In the genomic region with DNA sequence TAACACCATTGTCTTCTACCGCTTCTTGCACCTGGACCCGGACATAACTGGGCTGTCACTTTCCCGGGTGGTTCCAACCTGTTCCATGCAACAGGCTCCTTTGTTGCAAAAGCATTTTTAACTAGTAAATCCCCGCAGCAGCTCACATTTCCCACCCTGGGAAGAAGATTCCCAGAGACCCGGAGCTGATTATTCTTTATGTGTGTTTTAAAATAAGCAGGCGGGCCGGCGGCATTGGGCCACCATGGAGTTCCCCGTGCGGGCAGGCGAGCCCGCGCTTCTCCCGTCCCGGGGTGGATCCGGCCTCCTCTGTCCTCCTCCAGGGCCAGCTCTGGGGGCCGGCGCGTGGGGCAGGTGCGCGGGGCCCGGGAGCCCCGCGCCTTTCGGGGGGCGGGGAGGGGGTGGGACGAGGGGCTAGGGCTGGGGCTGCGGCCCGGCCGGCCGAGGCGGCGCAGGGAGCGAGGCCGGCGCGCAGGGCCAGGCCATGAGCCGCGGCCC, we compare ENCODE assay signal across 9 cellular contexts. TPM values are rescaled to one million over a fixed set of nuclear protein-coding genes. Genes with fewer than 3 reads are reported as not detected.
DNase-seq lines count a peak whose midpoint lies in the region; ATAC-seq and TF ChIP-seq lines count a peak whose summit lies in the region.
"Had no signal": no experiment of that assay in that cellular context is flagged by ENCODE, and none has a peak within 500 bp of the region (broad histone marks: within the 10 kb centered on the region; RNA-seq: fewer than 3 reads in every experiment).

No MANE protein-coding gene starts in this region.

- H3K4me2 ChIP-seq in hepatocyte = peak overlapping the region; percentile 94

- peaks cover 45% of the 10 kb centered on the region for H3K4me1 Mint-ChIP-seq in activated T-cell treated with anti-CD3 and anti-CD28 coated beads, Interleukin-2, amount 50 U/mL, for 24 hours (ENCODE audit: low read depth)

- peak overlapping the region; percentile 96 for H3K4me3 Mint-ChIP-seq in activated T-cell treated with anti-CD3 and anti-CD28 coated beads, Interleukin-2, amount 50 U/mL, for 24 hours

- no peaks in the 10 kb centered on the region for H3K9me3 Mint-ChIP-seq in activated T-cell treated with anti-CD3 and anti-CD28 coated beads, Interleukin-2, amount 50 U/mL, for 24 hours

- DNase-seq in stimulated activated CD4-positive, alpha-beta T cell treated with anti-CD3 and anti-CD28 coated beads, Interleukin-4, amount 100 ng/mL, for 1 hour = peak; percentile 20
- no peak for DNase-seq in stimulated activated CD4-positive, alpha-beta T cell treated with anti-CD3 and anti-CD28 coated beads, Interleukin-12 subunit alpha, Interleukin-12 subunit beta, amount 100 ng/mL, for 4 hours
- DNase-seq in activated T-cell treated with anti-CD3 and anti-CD28 coated beads, Interleukin-2, amount 50 U/mL, for 24 hours = peak; percentile 41
- peak; percentile 63 for DNase-seq in hepatocyte (ENCODE audit: low spot score)
- peak; percentile 82 for DNase-seq in spleen
- no peak for DNase-seq in medulla oblongata (ENCODE audit: extremely low spot score)

- H3K4me1 ChIP-seq in hepatocyte (ENCODE audit: insufficient read depth) = peaks cover 30% of the 10 kb centered on the region
- peaks cover 37 to 69% (median 62%) of the 10 kb centered on the region in 6 donors for H3K4me1 ChIP-seq in spleen

- TF ChIP-seq CTCF in hepatocyte (IDR thresholded peaks at IDR 0.05; ENCODE audit: poor library complexity) (no peak), spleen (IDR thresholded peaks at IDR 0.05 in 8 of 11, conservative IDR thresholded peaks at IDR 0.05 in 3 of 11) (no peak)

- H3K79me2 ChIP-seq in hepatocyte = peaks cover 62% of the 10 kb centered on the region

- no peak for ATAC-seq in GM19023 (IDR thresholded peaks at IDR 0.05; ENCODE audit: unreplicated experiment)
- ATAC-seq in HG03139 (IDR thresholded peaks at IDR 0.05; ENCODE audit: unreplicated experiment) = no peak

- H3K36me3 ChIP-seq in hepatocyte (replicated peaks; ENCODE audit: insufficient read depth, low read depth) (no peaks in the 10 kb centered on the region), spleen (peaks cover 0 to 40% (median 14%) of the 10 kb centered on the region in 6 donors)

- no peak for TF ChIP-seq POLR2A in spleen (IDR thresholded peaks at IDR 0.05)

- 1% methylated on average over 15 of the region's 39 CpGs for WGBS in hepatocyte (ENCODE audit: low lambda C conversion rate, missing lambda C conversion rate)
- WGBS in spleen, 5 donors = 0 to 2% (median 1%) methylated on average over 24 to 39 of the region's 39 CpGs

- H3K9me2 ChIP-seq in hepatocyte (replicated peaks; ENCODE audit: insufficient read depth) = no peaks in the 10 kb centered on the region

- intact Hi-C loops in spleen (cut with DNase I; ENCODE audit: low total_unique reads) = loop anchor here (10.0 kb wide), 1 partner anchor 189 kb away; a partner anchor contains a TSS

- H3K27me3 ChIP-seq in hepatocyte = no peaks in the 10 kb centered on the region
- H3K27me3 ChIP-seq in spleen (replicated peaks in 1 of 7) = peaks cover 0 to 25% (median 0%) of the 10 kb centered on the region in 7 donors

- peaks cover 52% of the 10 kb centered on the region for H3K36me3 Mint-ChIP-seq in activated T-cell treated with anti-CD3 and anti-CD28 coated beads, Interleukin-2, amount 50 U/mL, for 24 hours (ENCODE audit: low read depth)

- H3K9me3 ChIP-seq in hepatocyte (ENCODE audit: low read depth) (no peaks in the 10 kb centered on the region), spleen (peaks cover 0 to 10% (median 0%) of the 10 kb centered on the region in 8 donors)
- H3K9me3 ChIP-seq: neutrophil had no signal

- peaks cover 8% of the 10 kb centered on the region for H3K27me3 Mint-ChIP-seq in activated T-cell treated with anti-CD3 and anti-CD28 coated beads, Interleukin-2, amount 50 U/mL, for 24 hours

- H2AFZ ChIP-seq in hepatocyte = no peak overlapping the region

- H3K27ac Mint-ChIP-seq in activated T-cell treated with anti-CD3 and anti-CD28 coated beads, Interleukin-2, amount 50 U/mL, for 24 hours = peak overlapping the region; percentile 84

- peak overlapping the region; percentile 80 for H3K4me3 ChIP-seq in hepatocyte
- peak overlapping the region; percentile 7 to 99 (median 96) for H3K4me3 ChIP-seq in spleen

- no peak overlapping the region for H3K27ac ChIP-seq in hepatocyte
- peak overlapping the region in 3 of 8 donors; percentile 68 to 90 (median 88) for H3K27ac ChIP-seq in spleen
- H3K27ac ChIP-seq: neutrophil had no signal

- peaks cover 13% of the 10 kb centered on the region for H4K20me1 ChIP-seq in hepatocyte (ENCODE audit: insufficient read depth, poor library complexity, severe bottlenecking)

RNA-seq across cellular contexts. Expression of a gene that starts 1.6 kb away (rescaled TPM):
- 7.0 and 8.2 TPM in 2 replicates for total RNA-seq in hepatocyte
- polyA plus RNA-seq in hepatocyte = 6.7 and 9.9 TPM in 2 replicates
- total RNA-seq in spleen = 10 to 100 TPM; 15.5 to 32.4 (median 21.6) TPM
- 10 to 100 TPM in 1 of 3 donors, 1 to 10 TPM in 2; 3.0 to 10.2 (median 3.2) TPM for polyA plus RNA-seq in spleen

RNA-seq across cellular contexts. Expression of a gene that starts 1.9 kb away (rescaled TPM):
- total RNA-seq in hepatocyte (18.8 and 21.5 TPM in 2 replicates), spleen (10 to 100 TPM in 5 of 7 donors, 1 to 10 TPM in 2; 7.8 to 14.5 (median 12.3) TPM)
- polyA plus RNA-seq in hepatocyte (18.5 and 22.9 TPM in 2 replicates), spleen (1 to 10 TPM; 4.2 to 6.5 (median 4.3) TPM)

Comparison
In these comparisons a context has a peak if more than half of its experiments do, and no peak if none do; other contexts are left out.
1. DNase-seq: peak in stimulated activated CD4-positive, alpha-beta T cell treated with anti-CD3 and anti-CD28 coated beads, Interleukin-4, amount 100 ng/mL, for 1 hour (single experiment), activated T-cell treated with anti-CD3 and anti-CD28 coated beads, Interleukin-2, amount 50 U/mL, for 24 hours (single experiment), hepatocyte (single experiment) and spleen (single experiment); none in stimulated activated CD4-positive, alpha-beta T cell treated with anti-CD3 and anti-CD28 coated beads, Interleukin-12 subunit alpha, Interleukin-12 subunit beta, amount 100 ng/mL, for 4 hours (single experiment) and medulla oblongata (single experiment).